In genomic region chr11:47055534-47055933, GRCh38 we compare ENCODE assay signal across 3 cellular contexts.
TF ChIP-seq lines count a peak whose summit lies in the region.

No MANE protein-coding gene starts in this region.

TF ChIP-seq in A549, 52 proteins besides CTCF, POLR2A, EP300 and RAD21:
- TF ChIP-seq RNF2 (IDR thresholded peaks at IDR 0.05; ENCODE audit: borderline replicate concordance, low read depth), result no peak
- no peak for TF ChIP-seq PHF8 (IDR thresholded peaks at IDR 0.05; ENCODE audit: borderline replicate concordance, low read depth)
- TF ChIP-seq MAFK (IDR thresholded peaks at IDR 0.05; ENCODE audit: partially characterized antibody), result peak; percentile 2

TF ChIP-seq in IMR-90, 13 proteins besides CTCF, POLR2A, EP300 and RAD21:
- TF ChIP-seq SMC3 (IDR thresholded peaks at IDR 0.05; ENCODE audit: low read depth, low read length) (no peak), MAZ (IDR thresholded peaks at IDR 0.05; ENCODE audit: borderline replicate concordance, low read depth, low read length) (no peak), USF2 (IDR thresholded peaks at IDR 0.05; ENCODE audit: low read depth, low read length) (no peak), FOS (IDR thresholded peaks at IDR 0.05; ENCODE audit: low read depth, low read length) (no peak), NFE2L2 (IDR thresholded peaks at IDR 0.05; ENCODE audit: low read depth, low read length) (no peak), CHD1 (IDR thresholded peaks at IDR 0.05; ENCODE audit: low read depth, low read length) (no peak), RCOR1 (IDR thresholded peaks at IDR 0.05; ENCODE audit: insufficient replicate concordance, low read length) (no peak), MAFK (IDR thresholded peaks at IDR 0.05; ENCODE audit: low read depth, low read length) (no peak), CEBPB (IDR thresholded peaks at IDR 0.05; ENCODE audit: low read depth, low read length) (no peak), ELK1 (IDR thresholded peaks at IDR 0.05; ENCODE audit: borderline replicate concordance, low read depth, low read length) (no peak), RFX5 (IDR thresholded peaks at IDR 0.05; ENCODE audit: low read depth, low read length) (no peak), MXI1 (IDR thresholded peaks at IDR 0.05; ENCODE audit: borderline replicate concordance, low read depth, low read length) (no peak), BHLHE40 (IDR thresholded peaks at IDR 0.05; ENCODE audit: low read depth, low read length) (no peak)

TF ChIP-seq in K562, 482 proteins besides CTCF, POLR2A, EP300 and RAD21:
- TF ChIP-seq TFE3 (CRISPR knock-in tag; IDR thresholded peaks at IDR 0.05) (no peak), C11orf30 (IDR thresholded peaks at IDR 0.05; ENCODE audit: low read depth) (peak; percentile 65), NR2C2 (CRISPR knock-in tag; IDR thresholded peaks at IDR 0.05) (no peak), NR2C2 (tag; IDR thresholded peaks at IDR 0.05) (peak; percentile 6; the same call in 1 of the 2 replicates), ZNF316 (IDR thresholded peaks at IDR 0.05) (peak; percentile 71)
TF ChIP-seq in K562: peak in this region for 3.
